Comparison of ENCODE assay signal across 8 cellular contexts in the genomic region with DNA sequence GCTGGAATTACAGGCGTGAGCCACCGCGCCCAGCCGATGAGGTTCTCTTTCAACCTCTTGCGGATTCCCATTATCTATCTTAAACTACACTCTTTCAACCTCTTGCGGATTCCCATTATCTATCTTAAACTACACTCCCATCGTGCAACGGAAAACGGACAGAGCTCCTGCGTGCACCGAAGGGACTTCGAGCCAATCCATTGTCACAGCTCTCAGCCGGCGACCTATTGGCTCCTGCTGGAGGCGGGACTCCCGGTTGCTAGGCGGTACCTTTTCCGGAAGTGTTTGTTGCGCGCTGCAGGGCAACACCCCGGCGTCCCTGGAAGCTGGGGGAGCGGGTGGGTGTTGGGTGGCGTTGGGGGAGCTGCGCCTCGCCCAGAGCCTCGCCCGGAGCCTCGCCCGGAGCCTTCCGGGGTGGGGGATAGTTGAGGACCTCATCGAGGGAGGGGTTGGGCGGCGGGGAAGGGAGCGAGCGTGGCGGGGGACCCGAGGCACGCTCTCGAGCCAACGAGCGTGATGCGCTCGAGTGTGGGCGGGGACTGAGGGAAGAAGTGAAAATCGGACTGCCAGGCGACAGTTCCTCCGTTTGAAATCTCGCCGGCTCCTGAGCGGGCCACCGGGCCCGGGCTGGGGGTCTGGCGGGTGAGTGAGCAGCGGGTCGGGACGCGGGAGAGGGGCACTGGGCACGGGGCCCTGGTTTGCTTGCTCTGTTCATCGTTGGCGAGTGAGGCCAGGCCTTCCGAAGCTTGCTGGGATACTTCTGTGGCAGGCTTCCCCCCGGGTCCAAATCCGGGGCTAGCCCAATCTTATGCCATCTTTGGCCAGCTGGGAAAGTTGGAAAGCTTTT. TPM values are rescaled to one million over a fixed set of nuclear protein-coding genes. Genes with fewer than 3 reads are reported as not detected.
DNase-seq lines count a peak whose midpoint lies in the region; ATAC-seq and TF ChIP-seq lines count a peak whose summit lies in the region.

CEP164 (plus strand) TSS at position 288 of the 847 bp plus-strand sequence. CDS start 10,733 bp downstream, outside the sequence.

- no peaks in the 10 kb centered on the region for H3K27me3 ChIP-seq in BE2C
- no peaks in the 10 kb centered on the region for H3K27me3 ChIP-seq in colonic mucosa

- H3K9ac ChIP-seq in colonic mucosa (ENCODE audit: low read depth in 2 of 2, low read length in 2 of 2), result peak within 1 kb of the TSS; percentile 70 to 81

- ATAC-seq in HG03460 (IDR thresholded peaks at IDR 0.05; ENCODE audit: unreplicated experiment) (peak; percentile 97), left colon (peak; percentile 98)

- intact Hi-C loops in colonic mucosa (cut with DNase I) (loop anchor here (5.0 kb wide), 1 partner anchor 95 kb away; the partner anchor contains the start of genes PCSK7 and RNF214), left colon (cut with DNase I, micrococcal nuclease) (no loop called here)

- DNase-seq in BE2C (peak; percentile 97), GM19240 (ENCODE audit: insufficient read length, low spot score) (peak; percentile 99), NCI-H526 (lab: John Stamatoyannopoulos, UW) (peak; percentile 99 to 100), colonic mucosa (peak; percentile 97), left colon (peak; percentile 97)
- DNase-seq in activated CD4-positive, alpha-beta T cell treated with anti-CD3 and anti-CD28 coated beads for 48 hours, result peak; percentile 96
- peak; percentile 95 for DNase-seq in stimulated activated CD4-positive, alpha-beta T cell treated with anti-CD3 and anti-CD28 coated beads, Interleukin-1b, Interleukin-23, amount 100 ng/mL, for 48 hours

- H3K4me1 ChIP-seq in BE2C (peaks cover 2% of the 10 kb centered on the region; the same call in 1 of the 2 replicates), colonic mucosa (peaks cover 5% of the 10 kb centered on the region)

- peak within 1 kb of the TSS; percentile 85 for H3K27ac ChIP-seq in colonic mucosa

- peak within 1 kb of the TSS; percentile 94 for H3K4me3 ChIP-seq in BE2C (ENCODE audit: low read depth, low read length)
- H3K4me3 ChIP-seq in colonic mucosa, result peak within 1 kb of the TSS; percentile 75

- H3K36me3 ChIP-seq in BE2C, result no peaks in the 10 kb centered on the region
- H3K36me3 ChIP-seq in colonic mucosa, result no peaks in the 10 kb centered on the region

- no peak for TF ChIP-seq CTCF in BE2C (IDR thresholded peaks at IDR 0.05; ENCODE audit: low read depth, low read length)
- no peak for TF ChIP-seq CTCF in colonic mucosa (IDR thresholded peaks at IDR 0.05)

- H3K9me3 ChIP-seq in BE2C (no peaks in the 10 kb centered on the region), colonic mucosa (no peaks in the 10 kb centered on the region)

RNA-seq across cellular contexts. Expression of gene CEP164, which starts in this region (rescaled TPM):
- 38.7 TPM for polyA plus RNA-seq in BE2C (2012; ENCODE audit: insufficient read depth, insufficient read length, low read depth)
- total RNA-seq in colonic mucosa (10 to 100 TPM; 12.4 to 19.2 TPM), left colon (10 to 100 TPM; 14.2 to 14.9 TPM)

Comparison
In these comparisons a context has a peak if more than half of its experiments do, and no peak if none do; other contexts are left out.
1. Peak in every context shown above with its lines: DNase-seq, ATAC-seq, H3K4me3 ChIP-seq and H3K27ac ChIP-seq.